19 cellular contexts compared by ENCODE assay signal in the genomic region with DNA sequence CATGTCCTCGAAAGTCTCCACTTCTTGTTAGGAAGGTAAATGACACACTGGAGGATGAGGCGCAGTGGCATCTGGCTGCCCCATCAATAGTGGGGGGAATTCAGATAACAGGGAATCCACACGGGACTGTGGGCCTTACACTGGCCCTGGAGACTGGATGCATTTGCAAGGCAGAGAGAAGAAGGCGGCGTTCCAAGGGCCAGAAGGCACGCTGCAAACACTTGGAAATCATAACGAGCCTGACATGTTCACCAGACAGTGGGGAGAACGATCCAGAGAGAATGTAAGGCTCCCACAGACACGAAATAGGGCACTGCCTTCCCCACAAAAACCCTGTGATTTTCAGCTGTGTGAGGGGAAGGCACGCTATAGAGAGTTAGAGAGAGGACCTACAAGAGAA.
"Had no signal": no experiment of that assay in that cellular context is flagged by ENCODE, and none has a peak within 500 bp of the region (broad histone marks: within the 10 kb centered on the region; RNA-seq: fewer than 3 reads in every experiment).

No MANE protein-coding gene starts in this region.

- H3K27ac ChIP-seq: SJSA1, SK-N-MC had no signal

- FAIRE-seq: RCC 7860 had no signal

- DNase-seq: KBM-7, NCI-H1092, NCI-H1105 treated with DMSO at 0.1 percent for 48 hours, NCI-H1417 treated with DMSO at 0.1 percent for 48 hours, NCI-H146, NCI-H1694 treated with DMSO at 0.1 percent for 48 hours, NCI-H1930, NCI-H2081, NCI-H2107, NCI-H2227 treated with DMSO at 0.1 percent for 48 hours, NCI-H524 treated with DMSO at 0.1 percent for 48 hours, NCI-H69, NCI-H774, Right ventricle myocardium superior, RPMI8226, SIG-M5 had no signal
